ENCODE assay signal across 20 cellular contexts in the genomic region with DNA sequence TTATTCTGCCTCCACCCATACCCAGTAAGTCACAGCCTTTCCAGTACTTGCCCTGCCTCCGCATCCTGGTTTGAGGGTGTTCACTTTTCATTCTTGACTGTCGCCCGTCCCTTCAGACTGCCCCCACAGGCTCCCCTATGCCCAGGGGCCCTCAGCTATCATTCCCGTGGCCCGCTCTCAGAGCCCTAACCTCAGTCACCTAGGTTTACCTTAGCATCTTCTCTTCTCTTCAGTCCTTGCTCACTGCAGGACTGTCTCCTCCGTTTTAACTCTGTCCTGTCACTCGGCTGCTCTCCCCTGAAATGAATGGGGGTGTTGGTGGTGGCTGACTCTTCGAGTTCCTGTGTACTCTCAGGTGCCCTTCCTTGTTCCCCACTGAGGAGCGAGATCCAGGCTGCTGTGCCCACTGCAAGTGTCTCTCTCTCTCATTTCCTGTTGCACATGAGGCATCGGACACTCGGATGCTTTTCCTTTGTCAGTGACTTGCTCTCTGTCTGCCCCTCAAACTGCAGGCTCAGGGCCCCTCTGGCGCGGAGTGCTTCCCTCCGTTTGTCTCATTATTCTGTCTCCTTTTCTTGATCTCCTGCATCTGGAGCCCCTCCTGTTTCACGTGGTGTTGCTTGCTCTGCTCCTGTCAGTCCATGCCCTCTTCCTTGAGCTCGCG.
DNase-seq lines count a peak whose midpoint lies in the region; ATAC-seq and TF ChIP-seq lines count a peak whose summit lies in the region.
"Had no signal": no experiment of that assay in that cellular context is flagged by ENCODE, and none has a peak within 500 bp of the region (broad histone marks: within the 10 kb centered on the region; RNA-seq: fewer than 3 reads in every experiment).

No MANE protein-coding gene starts in this region.

- H3K27me3 Mint-ChIP-seq in activated naive CD4-positive, alpha-beta T cell treated with anti-CD3 and anti-CD28 coated beads for 36 hours (ENCODE audit: low read depth), result peaks cover 4% of the 10 kb centered on the region
- no peaks in the 10 kb centered on the region for H3K27me3 Mint-ChIP-seq in endodermal cell (ENCODE audit: insufficient read depth)
- H3K27me3 Mint-ChIP-seq in nephron progenitor cell (ENCODE audit: low read depth, poor library complexity), result peaks cover 6% of the 10 kb centered on the region
- H3K27me3 Mint-ChIP-seq in activated CD4-positive, alpha-beta T cell treated with anti-CD3 and anti-CD28 coated beads for 36 hours, result peaks cover 8% of the 10 kb centered on the region

- no peak overlapping the region for H3K27ac ChIP-seq in endodermal cell (ENCODE audit: low read depth, low read length)
- no peak overlapping the region for H3K27ac ChIP-seq in sigmoid colon
- H3K27ac ChIP-seq: RWPE1 had no signal

- H3K4me1 ChIP-seq in endodermal cell (ENCODE audit: control insufficient read depth, insufficient read depth, low read length), result no peaks in the 10 kb centered on the region
- H3K4me1 ChIP-seq in sigmoid colon, result no peaks in the 10 kb centered on the region

- H3K4me1 Mint-ChIP-seq in activated naive CD4-positive, alpha-beta T cell treated with anti-CD3 and anti-CD28 coated beads for 36 hours (ENCODE audit: low read depth), result no peaks in the 10 kb centered on the region
- no peaks in the 10 kb centered on the region for H3K4me1 Mint-ChIP-seq in endodermal cell
- peaks cover 30% of the 10 kb centered on the region for H3K4me1 Mint-ChIP-seq in nephron progenitor cell
- H3K4me1 Mint-ChIP-seq in activated CD4-positive, alpha-beta T cell treated with anti-CD3 and anti-CD28 coated beads for 36 hours, result no peaks in the 10 kb centered on the region
- H3K4me1 Mint-ChIP-seq: B cell, CD14-positive monocyte, H9 had no signal

- no peaks in the 10 kb centered on the region for H3K36me3 ChIP-seq in endodermal cell (ENCODE audit: control insufficient read depth, insufficient read depth, low read length)
- H3K36me3 ChIP-seq in sigmoid colon, result no peaks in the 10 kb centered on the region

- H3K27me3 ChIP-seq in endodermal cell (ENCODE audit: control insufficient read depth, insufficient read depth, low read length, poor library complexity, severe bottlenecking) (no peaks in the 10 kb centered on the region), sigmoid colon (peaks cover 0 to 11% (median 0%) of the 10 kb centered on the region in 3 donors)

- no peak overlapping the region for H3K4me3 ChIP-seq in endodermal cell (ENCODE audit: low read length)
- H3K4me3 ChIP-seq in sigmoid colon, result no peak overlapping the region

- ATAC-seq in activated CD4-positive, alpha-beta T cell treated with anti-CD3 and anti-CD28 coated beads for 36 hours, result no peak

- WGBS in endodermal cell (ENCODE audit: insufficient coverage in 1 of 2, insufficient read length in 1 of 2), 2 experiments, result 78 to 82% methylated on average over 10 to 17 of the region's 17 CpGs
- WGBS in sigmoid colon, 2 donors, result 71 to 76% methylated on average over 17 of the region's 17 CpGs

- no peak overlapping the region for H3K9ac ChIP-seq in endodermal cell (ENCODE audit: extremely low read depth, low read length, poor library complexity, severe bottlenecking)

- peak; percentile 2 for DNase-seq in activated naive CD4-positive, alpha-beta T cell treated with anti-CD3 and anti-CD28 coated beads for 36 hours
- no peak for DNase-seq in activated naive CD4-positive, alpha-beta T cell (lab: John Stamatoyannopoulos, UW)
- DNase-seq in endodermal cell (peak; percentile 19), nephron progenitor cell (no peak), sigmoid colon (peak; percentile 49), cerebellum (ENCODE audit: low spot score) (no peak)
- no peak for DNase-seq in stimulated activated CD4-positive, alpha-beta T cell treated with anti-CD3 and anti-CD28 coated beads, Interleukin-4, amount 100 ng/mL, for 4 hours
- DNase-seq in activated CD4-positive, alpha-beta T cell treated with anti-CD3 and anti-CD28 coated beads for 36 hours, result no peak
- DNase-seq: HFFc6, KG1, NCI-H1092 treated with DMSO at 0.1 percent for 48 hours, NCI-H1436 treated with DMSO at 0.1 percent for 48 hours, NCI-H1930, NCI-H2227 treated with DMSO at 0.1 percent for 48 hours, NCI-H510A, NCI-H748 treated with DMSO at 0.1 percent for 48 hours had no signal

- intact Hi-C loops in activated naive CD4-positive, alpha-beta T cell treated with anti-CD3 and anti-CD28 coated beads for 36 hours (cut with micrococcal nuclease), result no loop called here
- intact Hi-C loops in sigmoid colon (cut with DNase I), result no loop called here
- intact Hi-C loops in activated CD4-positive, alpha-beta T cell treated with anti-CD3 and anti-CD28 coated beads for 36 hours (cut with DNase I, micrococcal nuclease), result no loop called here

- H3K4me3 Mint-ChIP-seq in activated naive CD4-positive, alpha-beta T cell treated with anti-CD3 and anti-CD28 coated beads for 36 hours, result no peak overlapping the region
- H3K4me3 Mint-ChIP-seq in endodermal cell (no peak overlapping the region), nephron progenitor cell (no peak overlapping the region)
- H3K4me3 Mint-ChIP-seq in activated CD4-positive, alpha-beta T cell treated with anti-CD3 and anti-CD28 coated beads for 36 hours, result no peak overlapping the region
- H3K4me3 Mint-ChIP-seq: B cell, CD14-positive monocyte, H9, HFFc6 had no signal

- no peak for TF ChIP-seq EP300 in sigmoid colon (IDR thresholded peaks at IDR 0.05)

- peaks cover 26% of the 10 kb centered on the region for H3K9me3 ChIP-seq in endodermal cell (ENCODE audit: control insufficient read depth, low read length)
- no peaks in the 10 kb centered on the region for H3K9me3 ChIP-seq in sigmoid colon

- H3K36me3 Mint-ChIP-seq in activated naive CD4-positive, alpha-beta T cell treated with anti-CD3 and anti-CD28 coated beads for 36 hours (ENCODE audit: low read depth), result no peaks in the 10 kb centered on the region
- H3K36me3 Mint-ChIP-seq in endodermal cell (ENCODE audit: low read depth), result peaks cover 6% of the 10 kb centered on the region
- peaks cover 5% of the 10 kb centered on the region for H3K36me3 Mint-ChIP-seq in nephron progenitor cell (ENCODE audit: low read depth)
- no peaks in the 10 kb centered on the region for H3K36me3 Mint-ChIP-seq in activated CD4-positive, alpha-beta T cell treated with anti-CD3 and anti-CD28 coated beads for 36 hours (ENCODE audit: low read depth)
- H3K36me3 Mint-ChIP-seq: CD14-positive monocyte had no signal

- TF ChIP-seq POLR2A in sigmoid colon (IDR thresholded peaks at IDR 0.05), result no peak

- TF ChIP-seq CTCF in endodermal cell (conservative IDR thresholded peaks at IDR 0.05) (no peak), nephron progenitor cell (IDR thresholded peaks at IDR 0.05) (no peak), sigmoid colon (IDR thresholded peaks at IDR 0.05) (no peak)

- H3K9me3 Mint-ChIP-seq in activated naive CD4-positive, alpha-beta T cell treated with anti-CD3 and anti-CD28 coated beads for 36 hours, result peaks cover 6% of the 10 kb centered on the region
- H3K9me3 Mint-ChIP-seq in endodermal cell, result peaks cover 5% of the 10 kb centered on the region
- H3K9me3 Mint-ChIP-seq in nephron progenitor cell, result peaks cover 24% of the 10 kb centered on the region
- peaks cover 3% of the 10 kb centered on the region for H3K9me3 Mint-ChIP-seq in activated CD4-positive, alpha-beta T cell treated with anti-CD3 and anti-CD28 coated beads for 36 hours (ENCODE audit: low read depth)

- POLR2A ChIA-PET in activated CD4-positive, alpha-beta T cell treated with anti-CD3 and anti-CD28 coated beads for 36 hours (lab: Charles Lee), result no interaction called here

- H3K27ac Mint-ChIP-seq in activated naive CD4-positive, alpha-beta T cell treated with anti-CD3 and anti-CD28 coated beads for 36 hours, result no peak overlapping the region
- H3K27ac Mint-ChIP-seq in endodermal cell (no peak overlapping the region), nephron progenitor cell (peak overlapping the region; percentile 57)
- no peak overlapping the region for H3K27ac Mint-ChIP-seq in activated CD4-positive, alpha-beta T cell treated with anti-CD3 and anti-CD28 coated beads for 36 hours
- H3K27ac Mint-ChIP-seq: B cell, HFFc6 had no signal

- CTCF ChIA-PET in activated naive CD4-positive, alpha-beta T cell treated with anti-CD3 and anti-CD28 coated beads for 36 hours (lab: Charles Lee), result no interaction called here
- CTCF ChIA-PET in activated CD4-positive, alpha-beta T cell treated with anti-CD3 and anti-CD28 coated beads for 36 hours (lab: Charles Lee), result interaction anchor here (0.6 kb wide), 1 partner anchor 158 kb away, joined by 3 read pairs; no protein-coding TSS in a partner anchor

Comparison
In these comparisons a context has a peak if more than half of its experiments do, and no peak if none do; other contexts are left out.
1. DNase-seq: peak in activated naive CD4-positive, alpha-beta T cell treated with anti-CD3 and anti-CD28 coated beads for 36 hours (single experiment), endodermal cell (single experiment) and sigmoid colon (single experiment); none in activated naive CD4-positive, alpha-beta T cell (0 of 4), nephron progenitor cell (single experiment), cerebellum (single experiment), stimulated activated CD4-positive, alpha-beta T cell treated with anti-CD3 and anti-CD28 coated beads, Interleukin-4, amount 100 ng/mL, for 4 hours (0 of 2) and activated CD4-positive, alpha-beta T cell treated with anti-CD3 and anti-CD28 coated beads for 36 hours (single experiment).